In genomic region chr2:184114439-184114838, GRCh38 we compare ENCODE assay signal across 25 cellular contexts.
"Had no signal": no experiment of that assay in that cellular context is flagged by ENCODE, and none has a peak within 500 bp of the region (broad histone marks: within the 10 kb centered on the region; RNA-seq: fewer than 3 reads in every experiment).

No MANE protein-coding gene starts in this region.

- H3K4me3 ChIP-seq: body of pancreas, esophagus muscularis mucosa, hepatocyte, left ventricle myocardium inferior, neural progenitor cell, sigmoid colon, smooth muscle cell, transverse colon, uterus had no signal

- H3K4me2 ChIP-seq: hepatocyte, neural progenitor cell, smooth muscle cell had no signal

- H3K9me3 ChIP-seq: body of pancreas, esophagus muscularis mucosa, left ventricle myocardium inferior, sigmoid colon, transverse colon, uterus had no signal

- ATAC-seq: activated CD8-positive, alpha-beta T cell treated with anti-CD3 and anti-CD28 coated beads, Interleukin-2, amount 10 ng/mL, durations not matched to agents 7 days and 5 days; activated naive CD8-positive, alpha-beta T cell treated with anti-CD3 and anti-CD28 coated beads, Interleukin-2, amount 50 U/mL, for 24 hours; body of pancreas; naive thymus-derived CD8-positive, alpha-beta T cell; stimulated activated naive B cell treated with anti-CD40 and anti-IgM and Interleukin-4, amounts not matched to agents 10 μg/mL and 1 μg/mL and 100 μg/mL, for 72 hours had no signal

- H3K79me2 ChIP-seq: hepatocyte had no signal

- FAIRE-seq: frontal cortex had no signal

- H3K9ac ChIP-seq: neural progenitor cell had no signal

- H2AFZ ChIP-seq: hepatocyte, neural progenitor cell had no signal

- H3K27me3 ChIP-seq: body of pancreas, esophagus muscularis mucosa, hepatocyte, neural progenitor cell, sigmoid colon, transverse colon, uterus had no signal

- H3K27ac ChIP-seq: body of pancreas, esophagus muscularis mucosa, hepatocyte, left ventricle myocardium inferior, neural progenitor cell, sigmoid colon, transverse colon, uterus had no signal

- H3K36me3 ChIP-seq: esophagus muscularis mucosa, left ventricle myocardium inferior, neural progenitor cell, sigmoid colon, transverse colon, uterus had no signal

- H3K4me1 ChIP-seq: body of pancreas, esophagus muscularis mucosa, left ventricle myocardium inferior, neural progenitor cell, sigmoid colon, transverse colon, uterus had no signal

- DNase-seq: activated CD4-positive, alpha-beta T cell treated with anti-CD3 and anti-CD28 coated beads for 1 hour; activated CD4-positive, alpha-beta T cell treated with anti-CD3 and anti-CD28 coated beads, Interleukin-2, amount 50 U/mL, for 1 hour; activated CD8-positive, alpha-beta T cell treated with anti-CD3 and anti-CD28 coated beads, Interleukin-2, amount 10 ng/mL, durations not matched to agents 7 days and 5 days; activated gamma-delta T cell; activated naive CD4-positive, alpha-beta T cell treated with anti-CD3 and anti-CD28 coated beads, Interleukin-2, amount 50 U/mL, for 16 hours; activated naive CD8-positive, alpha-beta T cell treated with anti-CD3 and anti-CD28 coated beads, Interleukin-2, amount 50 U/mL, for 24 hours; anterior cingulate cortex; body of pancreas; glutamatergic neuron; immature natural killer cell; kidney glomerular epithelial cell; left ventricle myocardium inferior; naive thymus-derived CD8-positive, alpha-beta T cell; retina; sigmoid colon; stimulated activated CD4-positive, alpha-beta T cell treated with anti-CD3 and anti-CD28 coated beads, Interleukin-2, amount 100 ng/mL, for 48 hours; stimulated activated CD8-positive, alpha-beta memory T cell treated with anti-CD3 and anti-CD28 coated beads, Interleukin-4, amount 100 ng/mL, for 48 hours; stimulated activated naive B cell treated with anti-CD40 and anti-IgM and Interleukin-4, amounts not matched to agents 10 μg/mL and 1 μg/mL and 100 μg/mL, for 72 hours; transverse colon; uterus had no signal
